Comparison of ENCODE assay signal across 9 cellular contexts in genomic region chr7:23357190-23358093, GRCh38. TPM values are rescaled to one million over a fixed set of nuclear protein-coding genes. Genes with fewer than 3 reads are reported as not detected.
A peak's percentile ranks its signal among the peaks of the same experiment; 100 is the strongest.
DNase-seq lines count a peak whose midpoint lies in the region; ATAC-seq and TF ChIP-seq lines count a peak whose summit lies in the region.
"Had no signal": no experiment of that assay in that cellular context is flagged by ENCODE, and none has a peak within 500 bp of the region (broad histone marks: within the 10 kb centered on the region; RNA-seq: fewer than 3 reads in every experiment).

No MANE protein-coding gene starts in this region.

- ATAC-seq in memory B cell (ENCODE audit: low read depth) (peak; percentile 86), upper lobe of left lung (ENCODE audit: low FRiP score in 2 of 2) (no peak), left colon (no peak)

- no peak overlapping the region for H3K4me2 ChIP-seq in KMS-11

- H3K27me3 Mint-ChIP-seq in activated T-helper 2 cell treated with anti-CD3 and anti-CD28 coated beads, Interferon-gamma antibody, Interleukin-2, Interleukin-4, amounts not matched to agents 10 μg/mL and 5 μg/mL and 100 μg/mL, durations not matched to agents 14 hours and 24 hours and 36 hours (ENCODE audit: low read depth), result no peaks in the 10 kb centered on the region
- H3K27me3 Mint-ChIP-seq in memory B cell, result no peaks in the 10 kb centered on the region

- peak overlapping the region; percentile 83 for H3K27ac Mint-ChIP-seq in activated T-helper 2 cell treated with anti-CD3 and anti-CD28 coated beads, Interferon-gamma antibody, Interleukin-2, Interleukin-4, amounts not matched to agents 10 μg/mL and 5 μg/mL and 100 μg/mL, durations not matched to agents 14 hours and 24 hours and 36 hours
- H3K27ac Mint-ChIP-seq in memory B cell, result no peak overlapping the region
- H3K27ac Mint-ChIP-seq: IgD-negative memory B cell had no signal

- peaks cover 62% of the 10 kb centered on the region for H3K4me1 Mint-ChIP-seq in activated T-helper 2 cell treated with anti-CD3 and anti-CD28 coated beads, Interferon-gamma antibody, Interleukin-2, Interleukin-4, amounts not matched to agents 10 μg/mL and 5 μg/mL and 100 μg/mL, durations not matched to agents 14 hours and 24 hours and 36 hours (ENCODE audit: low read depth)
- H3K4me1 Mint-ChIP-seq in memory B cell, result peaks cover 8% of the 10 kb centered on the region

- no peak overlapping the region for H2AFZ ChIP-seq in KMS-11 (ENCODE audit: low read depth)

- no peak for TF ChIP-seq POLR2A in upper lobe of left lung (IDR thresholded peaks at IDR 0.05)

- peaks cover 12% of the 10 kb centered on the region; the same call in 1 of the 2 replicates for H4K20me1 ChIP-seq in KMS-11 (ENCODE audit: insufficient read depth)

- H3K9ac ChIP-seq in KMS-11, result no peak overlapping the region

- H3K9me3 ChIP-seq in upper lobe of left lung, result no peaks in the 10 kb centered on the region

- peak; percentile 23 for DNase-seq in AG10803 (ENCODE audit: low read depth)
- peak; percentile 36 for DNase-seq in GM10248 (ENCODE audit: extremely low spot score)
- DNase-seq in activated T-helper 2 cell treated with anti-CD3 and anti-CD28 coated beads, Interferon-gamma antibody, Interleukin-2, Interleukin-4, amounts not matched to agents 10 μg/mL and 5 μg/mL and 100 μg/mL, durations not matched to agents 14 hours and 24 hours and 36 hours (ENCODE audit: low spot score), result no peak
- DNase-seq in memory B cell (ENCODE audit: low spot score in 2 of 2), result peak in 1 of 2 donors; percentile 35
- DNase-seq in upper lobe of left lung, result no peak
- no peak for DNase-seq in left colon
- DNase-seq in GM03348 (ENCODE audit: low spot score), result no peak

- peaks cover 44% of the 10 kb centered on the region; the same call in 1 of the 2 replicates for H3K79me2 ChIP-seq in KMS-11 (ENCODE audit: insufficient read depth, low read depth)

- H3K36me3 ChIP-seq in KMS-11 (ENCODE audit: insufficient read depth) (no peaks in the 10 kb centered on the region; the same call in 1 of the 2 replicates), upper lobe of left lung (no peaks in the 10 kb centered on the region)

- no peak overlapping the region for H3K4me3 ChIP-seq in AG10803 (ENCODE audit: low read length)
- no peak overlapping the region for H3K4me3 ChIP-seq in KMS-11 (IDR thresholded peaks at IDR 0.05; ENCODE audit: insufficient read depth, low read depth, low read length)
- H3K4me3 ChIP-seq in upper lobe of left lung, result no peak overlapping the region

- POLR2A ChIA-PET in GM10248 (lab: Yijun Ruan, JAX), result interaction anchor here (0.7 to 1.5 kb wide), 2 partner anchors 163 to 167 kb away, joined by 3 to 5 read pairs; no protein-coding TSS in a partner anchor

- peak; percentile 29 for TF ChIP-seq CTCF in AG10803 (conservative IDR thresholded peaks at IDR 0.05; ENCODE audit: low read length)
- TF ChIP-seq CTCF in GM10248 (IDR thresholded peaks at IDR 0.05; ENCODE audit: control extremely low read depth, extremely low read depth, low read depth, missing control alignments), result peak; percentile 47
- peak; percentile 63 for TF ChIP-seq CTCF in KMS-11 (conservative IDR thresholded peaks at IDR 0.05; ENCODE audit: low read depth, low read length)
- peak in 2 of 6 experiments; percentile 14 to 32 for TF ChIP-seq CTCF in upper lobe of left lung (IDR thresholded peaks at IDR 0.05)

- H3K36me3 Mint-ChIP-seq in activated T-helper 2 cell treated with anti-CD3 and anti-CD28 coated beads, Interferon-gamma antibody, Interleukin-2, Interleukin-4, amounts not matched to agents 10 μg/mL and 5 μg/mL and 100 μg/mL, durations not matched to agents 14 hours and 24 hours and 36 hours (ENCODE audit: low read depth), result peaks cover 33% of the 10 kb centered on the region
- H3K36me3 Mint-ChIP-seq in memory B cell, result no peaks in the 10 kb centered on the region
- H3K36me3 Mint-ChIP-seq: IgD-negative memory B cell had no signal

- intact Hi-C loops in activated T-helper 2 cell treated with anti-CD3 and anti-CD28 coated beads, Interferon-gamma antibody, Interleukin-2, Interleukin-4, amounts not matched to agents 10 μg/mL and 5 μg/mL and 100 μg/mL, durations not matched to agents 14 hours and 24 hours and 36 hours (cut with micrococcal nuclease), result loop anchor here (1.0 to 5.0 kb wide), 8 partner anchors 11 to 175 kb away; partner anchors contain the start of genes IGF2BP3 and TRA2A
- intact Hi-C loops in left colon (cut with DNase I, micrococcal nuclease), result no loop called here

- peak overlapping the region; percentile 22 for H3K4me3 Mint-ChIP-seq in activated T-helper 2 cell treated with anti-CD3 and anti-CD28 coated beads, Interferon-gamma antibody, Interleukin-2, Interleukin-4, amounts not matched to agents 10 μg/mL and 5 μg/mL and 100 μg/mL, durations not matched to agents 14 hours and 24 hours and 36 hours (ENCODE audit: low read depth)
- no peak overlapping the region for H3K4me3 Mint-ChIP-seq in memory B cell
- H3K4me3 Mint-ChIP-seq: IgD-negative memory B cell had no signal

- H3K9me3 Mint-ChIP-seq in activated T-helper 2 cell treated with anti-CD3 and anti-CD28 coated beads, Interferon-gamma antibody, Interleukin-2, Interleukin-4, amounts not matched to agents 10 μg/mL and 5 μg/mL and 100 μg/mL, durations not matched to agents 14 hours and 24 hours and 36 hours, result peaks cover 6% of the 10 kb centered on the region
- no peaks in the 10 kb centered on the region for H3K9me3 Mint-ChIP-seq in memory B cell
- H3K9me3 Mint-ChIP-seq: IgD-negative memory B cell had no signal

- H3K27ac ChIP-seq in KMS-11 (peak overlapping the region; percentile 1; the same call in 1 of the 2 replicates), upper lobe of left lung (no peak overlapping the region)

- no peak for TF ChIP-seq EP300 in upper lobe of left lung (IDR thresholded peaks at IDR 0.05)

- WGBS in upper lobe of left lung, 2 donors, result 12 to 16% methylated on average over 6 of the region's 6 CpGs

- H3K27me3 ChIP-seq in KMS-11 (ENCODE audit: insufficient read depth, low read depth) (no peaks in the 10 kb centered on the region), upper lobe of left lung (no peaks in the 10 kb centered on the region)

- H3K4me1 ChIP-seq in KMS-11 (ENCODE audit: low read depth, poor library complexity, severe bottlenecking), result peaks cover 39% of the 10 kb centered on the region
- peaks cover 0 to 10% (median 6%) of the 10 kb centered on the region in 4 donors for H3K4me1 ChIP-seq in upper lobe of left lung

- CTCF ChIA-PET in GM10248 (lab: Yijun Ruan, JAX), result interaction anchor here (0.7 to 3.2 kb wide), 31 partner anchors 8 to 356 kb away, joined by 3 to 32 read pairs (median 4); no protein-coding TSS in a partner anchor

RNA-seq across cellular contexts. Expression of gene MALSU1, which starts 58.3 kb away (rescaled TPM):
- 83.6 and 89.0 TPM in 2 replicates for total RNA-seq in activated T-helper 2 cell treated with anti-CD3 and anti-CD28 coated beads, Interferon-gamma antibody, Interleukin-2, Interleukin-4, amounts not matched to agents 10 μg/mL and 5 μg/mL and 100 μg/mL, durations not matched to agents 14 hours and 24 hours and 36 hours
- total RNA-seq in upper lobe of left lung (10 to 100 TPM; 30.5 to 63.2 (median 44.6) TPM), left colon (10 to 100 TPM; 32.3 to 35.1 TPM)

Comparison
In these comparisons a context has a peak if more than half of its experiments do, and no peak if none do; other contexts are left out.
1. DNase-seq: peak in AG10803 (single experiment) and GM10248 (single experiment); none in activated T-helper 2 cell treated with anti-CD3 and anti-CD28 coated beads, Interferon-gamma antibody, Interleukin-2, Interleukin-4, amounts not matched to agents 10 μg/mL and 5 μg/mL and 100 μg/mL, durations not matched to agents 14 hours and 24 hours and 36 hours (single experiment), upper lobe of left lung (0 of 2), left colon (0 of 2) and GM03348 (single experiment).